Comparison of ENCODE assay signal across 21 cellular contexts in genomic region chr2:178834086-178834485, GRCh38. TPM values are rescaled to one million over a fixed set of nuclear protein-coding genes. Genes with fewer than 3 reads are reported as not detected.
A peak's percentile ranks its signal among the peaks of the same experiment; 100 is the strongest.
DNase-seq lines count a peak whose midpoint lies in the region; ATAC-seq, FAIRE-seq and TF ChIP-seq lines count a peak whose summit lies in the region.
"Had no signal": no experiment of that assay in that cellular context is flagged by ENCODE, and none has a peak within 500 bp of the region (broad histone marks: within the 10 kb centered on the region; RNA-seq: fewer than 3 reads in every experiment).

No MANE protein-coding gene starts in this region.

- TF ChIP-seq EP300 in K562 (IDR thresholded peaks at IDR 0.05; ENCODE audit: low read length), result no peak

- no peaks in the 10 kb centered on the region for H3K9me3 ChIP-seq in K562 (replicated peaks; ENCODE audit: control insufficient read depth, insufficient read depth, low read depth, low read length)
- H3K9me3 ChIP-seq in heart left ventricle, result no peaks in the 10 kb centered on the region
- no peaks in the 10 kb centered on the region for H3K9me3 ChIP-seq in gastrocnemius medialis
- H3K9me3 ChIP-seq in effector memory CD4-positive, alpha-beta T cell (ENCODE audit: control insufficient read depth, low read length), result no peaks in the 10 kb centered on the region
- H3K9me3 ChIP-seq: BE2C had no signal

- TF ChIP-seq CTCF in K562 (IDR thresholded peaks at IDR 0.05 in 2 of 3, conservative IDR thresholded peaks at IDR 0.05 in 1 of 3; ENCODE audit: insufficient read depth in 2 of 3, low read depth in 1 of 3, low read length in 3 of 3) (no peak), heart left ventricle (IDR thresholded peaks at IDR 0.05) (no peak), gastrocnemius medialis (IDR thresholded peaks at IDR 0.05 in 4 of 5, conservative IDR thresholded peaks at IDR 0.05 in 1 of 5) (no peak)

- H3K36me3 ChIP-seq in K562 (ENCODE audit: control insufficient read depth, insufficient read depth, low read length), result no peaks in the 10 kb centered on the region
- H3K36me3 ChIP-seq in heart left ventricle, result peaks cover 0 to 15% (median 5%) of the 10 kb centered on the region in 9 donors
- no peaks in the 10 kb centered on the region for H3K36me3 ChIP-seq in gastrocnemius medialis
- no peaks in the 10 kb centered on the region for H3K36me3 ChIP-seq in effector memory CD4-positive, alpha-beta T cell (ENCODE audit: control insufficient read depth, insufficient read depth, low read length)
- H3K36me3 ChIP-seq: BE2C had no signal

- CTCF ChIA-PET in K562 (lab: Yijun Ruan, JAX; ENCODE audit: low intra/inter-chr PET ratio), result no interaction called here

- 0% methylated on average over 9 of the region's 9 CpGs for WGBS in K562 (ENCODE audit: insufficient coverage, low coverage, missing lambda C conversion rate)
- WGBS in heart left ventricle, 4 donors, result 51 to 71% (median 57%) methylated on average over 9 of the region's 9 CpGs

- POLR2A ChIA-PET in K562 (lab: Yijun Ruan, JAX), result no interaction called here

- H3K27me3 ChIP-seq in K562 (ENCODE audit: control insufficient read depth in 2 of 2, insufficient read depth in 2 of 2, low read length in 2 of 2), result no peaks in the 10 kb centered on the region
- H3K27me3 ChIP-seq in heart left ventricle, result no peaks in the 10 kb centered on the region
- H3K27me3 ChIP-seq in gastrocnemius medialis, result no peaks in the 10 kb centered on the region
- H3K27me3 ChIP-seq in effector memory CD4-positive, alpha-beta T cell (replicated peaks; ENCODE audit: control insufficient read depth, insufficient read depth, low read length, poor library complexity, severe bottlenecking), result no peaks in the 10 kb centered on the region
- H3K27me3 ChIP-seq: BE2C had no signal

- no peaks in the 10 kb centered on the region for H3K9me1 ChIP-seq in K562 (ENCODE audit: control insufficient read depth, insufficient read depth, low read length)

- H2AFZ ChIP-seq in K562 (ENCODE audit: low read depth, low read length), result no peak overlapping the region

- no peaks in the 10 kb centered on the region for H3K79me2 ChIP-seq in K562 (ENCODE audit: control insufficient read depth, insufficient read depth, low read length)

- FAIRE-seq in K562 (lab: Jason Lieb, UNC), result no peak
- FAIRE-seq: A204.1, H1, HepG2 had no signal

- no peak for TF ChIP-seq POLR2A in K562 (conservative IDR thresholded peaks at IDR 0.05)
- TF ChIP-seq POLR2A in heart left ventricle (IDR thresholded peaks at IDR 0.05), result no peak
- no peak for TF ChIP-seq POLR2A in gastrocnemius medialis (IDR thresholded peaks at IDR 0.05)

- ATAC-seq in K562 (no peak), heart left ventricle (peak; percentile 59 to 79 (median 69)), left ventricle myocardium superior (peak; percentile 89), gastrocnemius medialis (peak; percentile 87 to 91), GM21528 (IDR thresholded peaks at IDR 0.05; ENCODE audit: low FRiP score, unreplicated experiment) (no peak), HG03439 (IDR thresholded peaks at IDR 0.05; ENCODE audit: unreplicated experiment) (no peak)
- ATAC-seq: HepG2 had no signal

- in situ Hi-C loops in K562 (cut with MboI), result no loop called here
- in situ Hi-C loops in gastrocnemius medialis (cut with MboI; ENCODE audit: low sequenced_read_pairs in 4 of 4), result no loop called here

- no peak for TF ChIP-seq RAD21 in K562 (CRISPR knock-in tag; conservative IDR thresholded peaks at IDR 0.05 in 1 of 2, IDR thresholded peaks at IDR 0.05 in 1 of 2)

- H4K20me1 ChIP-seq in K562 (replicated peaks; ENCODE audit: control insufficient read depth, insufficient read depth, low read length), result no peaks in the 10 kb centered on the region

- intact Hi-C loops in K562 (cut with micrococcal nuclease), result no loop called here
- intact Hi-C loops in heart left ventricle (cut with DNase I), result no loop called here
- intact Hi-C loops in left ventricle myocardium superior (cut with micrococcal nuclease), result no loop called here
- intact Hi-C loops in gastrocnemius medialis (cut with DNase I; ENCODE audit: low total_unique reads), result no loop called here

- no peak overlapping the region for H3K9ac ChIP-seq in K562 (ENCODE audit: insufficient read depth in 1 of 2, low read depth in 2 of 2, low read length in 2 of 2)

- no peak overlapping the region for H3K4me3 ChIP-seq in K562
- no peak overlapping the region for H3K4me3 ChIP-seq in heart left ventricle
- no peak overlapping the region for H3K4me3 ChIP-seq in gastrocnemius medialis
- H3K4me3 ChIP-seq in effector memory CD4-positive, alpha-beta T cell (ENCODE audit: insufficient read depth, low read depth, low read length, poor library complexity, severe bottlenecking), result no peak overlapping the region

- H3K4me1 ChIP-seq in K562 (replicated peaks in 1 of 2; ENCODE audit: control insufficient read depth in 2 of 2, insufficient read depth in 2 of 2, low read length in 2 of 2), result no peaks in the 10 kb centered on the region
- peaks cover 0 to 27% (median 15%) of the 10 kb centered on the region in 12 donors for H3K4me1 ChIP-seq in heart left ventricle
- H3K4me1 ChIP-seq in gastrocnemius medialis, result peaks cover 24 to 40% of the 10 kb centered on the region in 2 donors
- H3K4me1 ChIP-seq in effector memory CD4-positive, alpha-beta T cell (ENCODE audit: control insufficient read depth, insufficient read depth, low read length, poor library complexity, severe bottlenecking), result no peaks in the 10 kb centered on the region
- H3K4me1 ChIP-seq: BE2C had no signal

- H3K27ac ChIP-seq in K562 (ENCODE audit: extremely low read depth, low read depth, low read length) (no peak overlapping the region), heart left ventricle (peak overlapping the region in 8 of 12 donors; percentile 12 to 47 (median 33)), gastrocnemius medialis (peak overlapping the region; percentile 20 to 59 (median 44))
- no peak overlapping the region for H3K27ac ChIP-seq in effector memory CD4-positive, alpha-beta T cell (ENCODE audit: insufficient read depth, low read length, poor library complexity, severe bottlenecking)

- H3K4me2 ChIP-seq in K562 (ENCODE audit: insufficient read depth, low read length), result no peak overlapping the region

- BruUV-seq in K562 (replicated peaks; lab: Mats Ljungman, UMichigan), result no TSS peak

- no peak for DNase-seq in K562 (ENCODE audit: extremely low read depth in 1 of 4, low spot score in 3 of 4)
- DNase-seq in heart left ventricle, result peak in 2 of 5 donors; percentile 21 to 59
- peak; percentile 59 for DNase-seq in left ventricle myocardium superior
- DNase-seq in gastrocnemius medialis, result peak in 1 of 2 donors; percentile 63
- no peak for DNase-seq in DMS153 (lab: John Stamatoyannopoulos, UW)
- no peak for DNase-seq in effector memory CD4-positive, alpha-beta T cell
- DNase-seq: ACHN; BE2C; C1 segment of cervical spinal cord; CD4-positive, CD25-positive, alpha-beta regulatory T cell; CD8-positive, alpha-beta memory T cell; COR-L47; DMS 273 treated with DMSO at 0.1 percent for 48 hours; DMS79; GF-D8; H9 had no signal

TF ChIP-seq in K562, 482 proteins besides CTCF, POLR2A, EP300 and RAD21:
- TF ChIP-seq YY1 (IDR thresholded peaks at IDR 0.05; ENCODE audit: borderline replicate concordance in 1 of 3, control insufficient read depth in 1 of 3, extremely low read depth in 1 of 3, insufficient read depth in 3 of 3, insufficient read length in 1 of 3, insufficient replicate concordance in 2 of 3, low read depth in 1 of 3, low read length in 2 of 3) (no peak), DPF2 (IDR thresholded peaks at IDR 0.05) (no peak), ESRRA (IDR thresholded peaks at IDR 0.05; ENCODE audit: borderline replicate concordance, low read depth) (no peak), USF2 (CRISPR knock-in tag; IDR thresholded peaks at IDR 0.05) (peak; percentile 46)

RNA-seq across cellular contexts. Expression of gene TTN, which starts 26.9 kb away (rescaled TPM):
- total RNA-seq in K562 (2011; cell fraction: chromatin; rRNA removed; ENCODE audit: low replicate concordance), result 0.02 and 0.09 TPM in 2 replicates
- under 0.01 TPM in 2 replicates for total RNA-seq in K562 (2011; cell fraction: nucleolus; rRNA removed)
- total RNA-seq in K562 (2011; cell fraction: nucleoplasm; rRNA removed), result under 0.01 and 0.31 TPM in 2 replicates
- total RNA-seq in K562 (2014; rRNA removed), result under 0.01 TPM in 1 of 2 replicates, not detected in the other
- under 0.01 TPM in 2 replicates for total RNA-seq in K562 (2014; rRNA removed; fragmentation: Illumina TruSeq; extraction: Trizol)
- total RNA-seq in K562 (2015; rRNA removed; fragmentation: Illumina TruSeq; extraction: Trizol), result under 0.01 and 0.07 TPM in 2 replicates
- 0.07 and 0.20 TPM in 2 replicates for total RNA-seq in K562 (2021)
- 0.01 TPM in 1 of 2 replicates, not detected in the other for polyA plus RNA-seq in K562 (2011; rRNA removed)
- polyA plus RNA-seq in K562 (2011; cell fraction: cytosol; rRNA removed), result 0.06 TPM in 1 of 2 replicates, not detected in the other
- under 0.01 and 0.01 TPM in 2 replicates for polyA plus RNA-seq in K562 (2011; cell fraction: nucleus; rRNA removed)
- 0.18 and 0.43 TPM in 2 replicates for polyA plus RNA-seq in K562 (2012)
- polyA plus RNA-seq in K562 (2014; fragmentation: Illumina TruSeq; extraction: Trizol), result not detected in 2 replicates
- polyA plus RNA-seq in K562 (2014; fragmentation: Nextera tagmentation; extraction: Ambion mirVana), result under 1 TPM; 0.11 TPM
- under 0.01 TPM in 1 of 2 replicates, not detected in the other for polyA plus RNA-seq in K562 (2014; rRNA removed)
- 0.06 and 0.07 TPM in 2 replicates for polyA minus RNA-seq in K562 (2011; rRNA and poly(A)+ RNA removed)
- polyA minus RNA-seq in K562 (2011; cell fraction: cytosol; rRNA and poly(A)+ RNA removed), result not detected in 2 replicates
- 0.13 and 0.22 TPM in 2 replicates for polyA minus RNA-seq in K562 (2011; cell fraction: nucleus; rRNA and poly(A)+ RNA removed)
- 1,000 to 10,000 TPM; 2,645 to 4,653 (median 3,666) TPM for total RNA-seq in heart left ventricle
- 100 to 1,000 TPM; 136 to 653 TPM for polyA plus RNA-seq in heart left ventricle
- 3,610 TPM for total RNA-seq in left ventricle myocardium superior
- total RNA-seq in gastrocnemius medialis, result 1,000 to 10,000 TPM; 4,552 to 9,701 (median 7,268) TPM

Comparison
In these comparisons a context has a peak if more than half of its experiments do, and no peak if none do; other contexts are left out.
1. ATAC-seq: peak in heart left ventricle (4 of 4), left ventricle myocardium superior (single experiment) and gastrocnemius medialis (2 of 2); none in K562 (single experiment), GM21528 (single experiment) and HG03439 (single experiment).
2. H3K27ac ChIP-seq: peak in heart left ventricle (8 of 12) and gastrocnemius medialis (4 of 4); none in K562 (single experiment) and effector memory CD4-positive, alpha-beta T cell (single experiment).
3. RNA of gene TTN, which starts 26.9 kb away (total RNA-seq): 4,552 to 9,701 TPM in gastrocnemius medialis, 2,645 to 4,653 TPM in heart left ventricle and 3,610 TPM in left ventricle myocardium superior (single experiment); under 0.01 to 0.31 TPM in K562; every median in the first group is over 1,000 times any median in the second.